In genomic region chr15:41416742-41417417, GRCh38 we compare ENCODE assay signal across 8 cellular contexts. TPM values are rescaled to one million over a fixed set of nuclear protein-coding genes. Genes with fewer than 3 reads are reported as not detected.
DNase-seq lines count a peak whose midpoint lies in the region; ATAC-seq and TF ChIP-seq lines count a peak whose summit lies in the region.

Gene RTF1, plus strand, starts transcription at chr15:41417095. Its CDS starts 21 bp downstream, at chr15:41417116.

- peak; percentile 84 for DNase-seq in ACHN
- peak; percentile 66 for DNase-seq in NCI-H345 treated with DMSO at 0.1 percent for 48 hours (lab: John Stamatoyannopoulos, UW; ENCODE audit: unreplicated experiment)
- DNase-seq in activated CD4-positive, CD25-positive, alpha-beta regulatory T cell (lab: John Stamatoyannopoulos, UW) = peak; percentile 94 to 97 (median 96)
- peak; percentile 48 to 97 (median 91) for DNase-seq in caudate nucleus (lab: John Stamatoyannopoulos, UW)
- peak; percentile 87 for DNase-seq in inferior parietal cortex (ENCODE audit: extremely low spot score)
- DNase-seq in spleen = peak; percentile 99

- TF ChIP-seq CTCF in spleen (IDR thresholded peaks at IDR 0.05 in 8 of 11, conservative IDR thresholded peaks at IDR 0.05 in 3 of 11) = peak in 1 of 11 experiments; percentile 23

- peak; percentile 57 for ATAC-seq in GM18873 (IDR thresholded peaks at IDR 0.05; ENCODE audit: low FRiP score, unreplicated experiment)
- ATAC-seq in HG03135 (IDR thresholded peaks at IDR 0.05; ENCODE audit: unreplicated experiment) = peak; percentile 76

- H3K9me3 ChIP-seq in spleen = no peaks in the 10 kb centered on the region

- peak within 1 kb of the TSS; percentile 60 to 98 (median 92) for H3K4me3 ChIP-seq in spleen

- H3K36me3 ChIP-seq in spleen = no peaks in the 10 kb centered on the region

- no peaks in the 10 kb centered on the region for H3K27me3 ChIP-seq in spleen (replicated peaks in 1 of 7)

- intact Hi-C loops in spleen (cut with DNase I; ENCODE audit: low total_unique reads) = no loop called here

- WGBS in spleen, 5 donors = 0 to 2% (median 0%) methylated on average over 36 to 74 of the region's 74 CpGs

- H3K27ac ChIP-seq in caudate nucleus (ENCODE audit: low read depth, low read length) (peak within 1 kb of the TSS; percentile 82), spleen (peak within 1 kb of the TSS; percentile 71 to 92 (median 89))

- in situ Hi-C loops in ACHN (cut with HindIII; ENCODE audit: low pct_ligation_motif_present, low pct_unique_long_range_greater_than_20kb, low sequenced_read_pairs) = no loop called here

- peak in 1 of 3 donors; percentile 70 for TF ChIP-seq POLR2A in spleen (IDR thresholded peaks at IDR 0.05)

- H3K4me1 ChIP-seq in spleen = peaks cover 15 to 59% (median 47%) of the 10 kb centered on the region in 6 donors

RNA-seq across cellular contexts. Expression of gene RTF1, which starts in this region (rescaled TPM):
- 10 to 100 TPM; 29.4 to 71.3 (median 39.6) TPM for total RNA-seq in spleen
- polyA plus RNA-seq in spleen = 10 to 100 TPM; 14.2 to 22.5 (median 19.4) TPM

Comparison
In these comparisons a context has a peak if more than half of its experiments do, and no peak if none do; other contexts are left out.
1. Peak in every context shown above with its lines: DNase-seq, ATAC-seq, H3K4me3 ChIP-seq and H3K27ac ChIP-seq.